Comparison of ENCODE assay signal across 8 cellular contexts in genomic region chr15:65869127-65869953, GRCh38. TPM values are rescaled to one million over a fixed set of nuclear protein-coding genes. Genes with fewer than 3 reads are reported as not detected.
DNase-seq lines count a peak whose midpoint lies in the region; ATAC-seq, FAIRE-seq and TF ChIP-seq lines count a peak whose summit lies in the region.

Gene RAB11A (plus strand): TSS chr15:65869491. CDS start chr15:65869586, 95 bp downstream.

- H3K4me1 ChIP-seq in kidney (ENCODE audit: control insufficient read depth in 1 of 2, insufficient read depth in 1 of 2, low read depth in 1 of 2, low read length in 2 of 2) = peaks cover 0 to 4% of the 10 kb centered on the region in 2 donors

- no peaks in the 10 kb centered on the region for H3K9me3 ChIP-seq in kidney (ENCODE audit: control insufficient read depth in 1 of 2, low read length in 2 of 2)

- intact Hi-C loops in kidney (cut with DNase I) = no loop called here

- H3K9ac ChIP-seq in kidney (ENCODE audit: low read length in 2 of 2) = peak within 1 kb of the TSS; percentile 95 to 97

- DNase-seq in Ammon's horn (ENCODE audit: low spot score) (peak; percentile 98), NCI-H446 treated with DMSO at 0.1 percent for 48 hours (lab: John Stamatoyannopoulos, UW) (peak; percentile 90), cerebellar nuclear complex (lab: John Stamatoyannopoulos, UW) (peak; percentile 60 to 80), kidney (peak; percentile 99)
- peak; percentile 95 for DNase-seq in activated CD4-positive, CD25-positive, alpha-beta regulatory T cell treated with anti-CD3 and anti-CD28 coated beads, Interleukin-2, amount 50 U/mL, for 72 hours
- peak; percentile 96 for DNase-seq in stimulated activated CD4-positive, alpha-beta T cell treated with anti-CD3 and anti-CD28 coated beads, Interleukin-15, amount 100 ng/mL, for 24 hours

- peak within 1 kb of the TSS; percentile 96 to 99 for H3K27ac ChIP-seq in kidney (ENCODE audit: low read depth in 2 of 2, low read length in 2 of 2)

- H3K36me3 ChIP-seq in kidney (ENCODE audit: control insufficient read depth in 1 of 2, insufficient read depth in 2 of 2, low read length in 2 of 2) = no peaks in the 10 kb centered on the region

- H3K4me3 ChIP-seq in kidney (ENCODE audit: low read length in 2 of 2) = peak within 1 kb of the TSS; percentile 97

- peak; percentile 33 for TF ChIP-seq CTCF in kidney (IDR thresholded peaks at IDR 0.05; ENCODE audit: borderline replicate concordance, extremely low read depth, insufficient read depth)

- ATAC-seq in GM19043 (IDR thresholded peaks at IDR 0.05; ENCODE audit: low read depth, unreplicated experiment) (peak; percentile 87), HG03378 (IDR thresholded peaks at IDR 0.05; ENCODE audit: unreplicated experiment) (peak; percentile 74)

- FAIRE-seq in kidney (lab: Jason Lieb, UNC) = no peak

RNA-seq across cellular contexts. Expression of gene RAB11A, which starts in this region (rescaled TPM):
- total RNA-seq in kidney = 249 TPM
- 216 TPM for polyA plus RNA-seq in kidney (ENCODE audit: insufficient read depth, low read depth, low replicate concordance)

Comparison
In these comparisons a context has a peak if more than half of its experiments do, and no peak if none do; other contexts are left out.
1. Peak in every context shown above with its lines: DNase-seq, ATAC-seq, H3K4me3 ChIP-seq and H3K27ac ChIP-seq.